ENCODE assay signal across 12 cellular contexts in the genomic region with DNA sequence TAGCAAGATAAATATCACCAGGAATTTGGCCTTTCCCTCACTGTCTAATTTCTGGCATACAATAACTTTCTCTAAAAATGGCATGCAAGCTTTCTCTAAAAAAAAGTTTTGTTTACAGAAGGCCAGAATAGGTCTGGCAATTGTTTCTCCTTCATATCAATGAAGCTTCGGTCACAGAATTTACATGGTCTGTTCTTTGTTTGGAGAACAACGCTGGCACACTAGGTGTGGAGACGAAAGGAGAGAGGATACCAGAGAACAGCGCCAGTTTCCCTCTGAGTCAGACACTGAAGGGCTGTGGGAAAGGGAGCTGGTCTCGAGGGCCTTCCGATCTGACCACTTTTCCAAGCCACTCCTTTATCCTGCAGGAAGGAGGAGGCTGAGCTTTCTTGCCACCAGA.
A peak's percentile ranks its signal among the peaks of the same experiment; 100 is the strongest.
DNase-seq lines count a peak whose midpoint lies in the region; ATAC-seq, FAIRE-seq and TF ChIP-seq lines count a peak whose summit lies in the region.
"Had no signal": no experiment of that assay in that cellular context is flagged by ENCODE, and none has a peak within 500 bp of the region (broad histone marks: within the 10 kb centered on the region; RNA-seq: fewer than 3 reads in every experiment).

No MANE protein-coding gene starts in this region.

- BruUV-seq in endothelial cell of umbilical vein (replicated peaks; lab: Mats Ljungman, UMichigan), result no TSS peak

- no peaks in the 10 kb centered on the region for H3K27me3 Mint-ChIP-seq in activated T-cell treated with anti-CD3 and anti-CD28 coated beads, Interleukin-2, amount 50 U/mL, for 24 hours
- H3K27me3 Mint-ChIP-seq in activated T-helper 2 cell treated with anti-CD3 and anti-CD28 coated beads, Interferon-gamma antibody, Interleukin-2, Interleukin-4, amounts not matched to agents 10 μg/mL and 5 μg/mL and 100 μg/mL, durations not matched to agents 14 hours and 24 hours and 36 hours (ENCODE audit: low read depth), result no peaks in the 10 kb centered on the region
- H3K27me3 Mint-ChIP-seq: activated naive CD8-positive, alpha-beta T cell treated with anti-CD3 and anti-CD28 coated beads, Interleukin-2, amount 10 ng/mL, durations not matched to agents 7 days and 5 days had no signal

- dilution Hi-C loops in endothelial cell of umbilical vein (cut with MboI; ENCODE audit: extremely low pct_ligation_motif_present, low sequenced_read_pairs), result no loop called here

- peak overlapping the region; percentile 46 for H2AFZ ChIP-seq in endothelial cell of umbilical vein (ENCODE audit: low read depth, low read length)

- WGBS in A549 (ENCODE audit: missing lambda C conversion rate), result 11% methylated on average over 6 of the region's 6 CpGs

- POLR2A ChIA-PET in A549 (lab: Yijun Ruan, JAX) (no interaction called here), endothelial cell of umbilical vein (lab: Charles Lee) (interaction anchor here (0.6 to 0.8 kb wide), 3 partner anchors 11 to 395 kb away, joined by 3 to 5 read pairs (median 3); no protein-coding TSS in a partner anchor)

- no peaks in the 10 kb centered on the region for H4K20me1 ChIP-seq in endothelial cell of umbilical vein (replicated peaks; ENCODE audit: control insufficient read depth, extremely low read depth, insufficient read depth, low read length)

- no peak overlapping the region for H3K4me3 Mint-ChIP-seq in activated T-cell treated with anti-CD3 and anti-CD28 coated beads, Interleukin-2, amount 50 U/mL, for 24 hours
- no peak overlapping the region for H3K4me3 Mint-ChIP-seq in activated T-helper 2 cell treated with anti-CD3 and anti-CD28 coated beads, Interferon-gamma antibody, Interleukin-2, Interleukin-4, amounts not matched to agents 10 μg/mL and 5 μg/mL and 100 μg/mL, durations not matched to agents 14 hours and 24 hours and 36 hours (ENCODE audit: low read depth)
- H3K4me3 Mint-ChIP-seq: B cell had no signal

- H3K4me2 ChIP-seq in A549 (peak overlapping the region; percentile 27; the same call in 1 of the 3 replicates), endothelial cell of umbilical vein (ENCODE audit: insufficient read depth, low read length) (peak overlapping the region; percentile 85)

- TF ChIP-seq EP300 in A549 (IDR thresholded peaks at IDR 0.05), result no peak

- H3K36me3 ChIP-seq in MG63 (no peaks in the 10 kb centered on the region), endothelial cell of umbilical vein (ENCODE audit: control insufficient read depth in 2 of 2, extremely low read depth in 1 of 2, insufficient read depth in 2 of 2, low read length in 2 of 2) (no peaks in the 10 kb centered on the region), mucosa of descending colon (ENCODE audit: low read depth) (peaks cover 3% of the 10 kb centered on the region)

- H3K4me1 Mint-ChIP-seq in activated T-cell treated with anti-CD3 and anti-CD28 coated beads, Interleukin-2, amount 50 U/mL, for 24 hours (ENCODE audit: low read depth), result peaks cover 50% of the 10 kb centered on the region
- H3K4me1 Mint-ChIP-seq in activated T-helper 2 cell treated with anti-CD3 and anti-CD28 coated beads, Interferon-gamma antibody, Interleukin-2, Interleukin-4, amounts not matched to agents 10 μg/mL and 5 μg/mL and 100 μg/mL, durations not matched to agents 14 hours and 24 hours and 36 hours (ENCODE audit: low read depth), result peaks cover 62% of the 10 kb centered on the region
- H3K4me1 Mint-ChIP-seq: B cell had no signal

- peaks cover 2% of the 10 kb centered on the region for H3K36me3 Mint-ChIP-seq in activated T-cell treated with anti-CD3 and anti-CD28 coated beads, Interleukin-2, amount 50 U/mL, for 24 hours (ENCODE audit: low read depth)
- H3K36me3 Mint-ChIP-seq in activated T-helper 2 cell treated with anti-CD3 and anti-CD28 coated beads, Interferon-gamma antibody, Interleukin-2, Interleukin-4, amounts not matched to agents 10 μg/mL and 5 μg/mL and 100 μg/mL, durations not matched to agents 14 hours and 24 hours and 36 hours (ENCODE audit: low read depth), result peaks cover 25% of the 10 kb centered on the region

- H3K9me3 Mint-ChIP-seq in activated T-cell treated with anti-CD3 and anti-CD28 coated beads, Interleukin-2, amount 50 U/mL, for 24 hours, result no peaks in the 10 kb centered on the region
- H3K9me3 Mint-ChIP-seq in activated T-helper 2 cell treated with anti-CD3 and anti-CD28 coated beads, Interferon-gamma antibody, Interleukin-2, Interleukin-4, amounts not matched to agents 10 μg/mL and 5 μg/mL and 100 μg/mL, durations not matched to agents 14 hours and 24 hours and 36 hours, result peaks cover 28% of the 10 kb centered on the region

- TF ChIP-seq CTCF in A549 (IDR thresholded peaks at IDR 0.05), result no peak
- no peak for TF ChIP-seq CTCF in endothelial cell of umbilical vein (IDR thresholded peaks at IDR 0.05; ENCODE audit: extremely low read depth in 1 of 2, insufficient read depth in 1 of 2, low read depth in 1 of 2, low read length in 2 of 2)
- TF ChIP-seq CTCF in mucosa of descending colon (IDR thresholded peaks at IDR 0.05), result no peak

- H3K27me3 ChIP-seq in MG63 (no peaks in the 10 kb centered on the region), endothelial cell of umbilical vein (ENCODE audit: control insufficient read depth in 2 of 2, insufficient read depth in 2 of 2, low read length in 2 of 2) (no peaks in the 10 kb centered on the region)

- no peak overlapping the region for H3K27ac Mint-ChIP-seq in activated T-cell treated with anti-CD3 and anti-CD28 coated beads, Interleukin-2, amount 50 U/mL, for 24 hours
- no peak overlapping the region for H3K27ac Mint-ChIP-seq in activated T-helper 2 cell treated with anti-CD3 and anti-CD28 coated beads, Interferon-gamma antibody, Interleukin-2, Interleukin-4, amounts not matched to agents 10 μg/mL and 5 μg/mL and 100 μg/mL, durations not matched to agents 14 hours and 24 hours and 36 hours
- H3K27ac Mint-ChIP-seq: activated naive CD8-positive, alpha-beta T cell treated with anti-CD3 and anti-CD28 coated beads, Interleukin-2, amount 10 ng/mL, durations not matched to agents 7 days and 5 days; B cell had no signal

- H3K9ac ChIP-seq in endothelial cell of umbilical vein (replicated peaks; ENCODE audit: extremely low read depth, insufficient read depth, low read length), result peak overlapping the region; percentile 45

- H3K27ac ChIP-seq in A549 (no peak overlapping the region), endothelial cell of umbilical vein (ENCODE audit: insufficient read depth, low read depth, low read length) (peak overlapping the region; percentile 59), substantia nigra (ENCODE audit: low read depth, low read length, poor library complexity, severe bottlenecking) (no peak overlapping the region)

- peak in 1 of 2 experiments; percentile 30; a peak in 1 of 6 replicates for ATAC-seq in A549
- ATAC-seq in mucosa of descending colon, result peak; percentile 62

- CTCF ChIA-PET in A549 (lab: Yijun Ruan, JAX) (interaction anchor here (0.6 kb wide), 1 partner anchor 11 kb away, joined by 3 read pairs; no protein-coding TSS in a partner anchor), endothelial cell of umbilical vein (lab: Charles Lee) (interaction anchor here (0.5 to 2.4 kb wide), 19 partner anchors 10 to 216 kb away, joined by 3 to 18 read pairs (median 3); a partner anchor contains a TSS)

- H3K4me1 ChIP-seq in A549 (no peaks in the 10 kb centered on the region), endothelial cell of umbilical vein (ENCODE audit: control insufficient read depth, extremely low read depth, insufficient read depth, low read length) (peaks cover 34% of the 10 kb centered on the region), mucosa of descending colon (ENCODE audit: low read depth) (peaks cover 30% of the 10 kb centered on the region)

- H3K9me1 ChIP-seq in endothelial cell of umbilical vein (replicated peaks; ENCODE audit: control insufficient read depth, extremely low read depth, insufficient read depth, low read length), result no peaks in the 10 kb centered on the region

- TF ChIP-seq POLR2A in A549 (IDR thresholded peaks at IDR 0.05; ENCODE audit: low read length) (no peak), endothelial cell of umbilical vein (IDR thresholded peaks at IDR 0.05; ENCODE audit: low read depth, low read length) (peak; percentile 20)

- no peak for DNase-seq in A549 (ENCODE audit: low read depth in 1 of 2, low spot score in 1 of 2)
- DNase-seq in MG63, result peak; percentile 67
- peak; percentile 92 for DNase-seq in endothelial cell of umbilical vein (ENCODE audit: low read depth, low spot score)
- peak in 2 of 3 donors; percentile 23 to 33 for DNase-seq in mucosa of descending colon
- DNase-seq in activated T-cell treated with anti-CD3 and anti-CD28 coated beads, Interleukin-2, amount 50 U/mL, for 24 hours, result no peak
- DNase-seq in substantia nigra (lab: John Stamatoyannopoulos, UW), result no peak
- DNase-seq in frontal cortex (ENCODE audit: low spot score in 2 of 2), result no peak
- no peak for DNase-seq in activated T-helper 2 cell treated with anti-CD3 and anti-CD28 coated beads, Interferon-gamma antibody, Interleukin-2, Interleukin-4, amounts not matched to agents 10 μg/mL and 5 μg/mL and 100 μg/mL, durations not matched to agents 14 hours and 24 hours and 36 hours (ENCODE audit: low spot score)
- DNase-seq: activated naive CD8-positive, alpha-beta T cell treated with anti-CD3 and anti-CD28 coated beads, Interleukin-2, amount 10 ng/mL, durations not matched to agents 7 days and 5 days; stimulated activated CD8-positive, alpha-beta memory T cell treated with anti-CD3 and anti-CD28 coated beads, Interleukin-4, amount 100 ng/mL, for 48 hours; T-helper 1 cell had no signal

- H3K9me3 ChIP-seq in A549, result no peaks in the 10 kb centered on the region
- H3K9me3 ChIP-seq in MG63, result no peaks in the 10 kb centered on the region
- no peaks in the 10 kb centered on the region for H3K9me3 ChIP-seq in endothelial cell of umbilical vein (replicated peaks; ENCODE audit: control insufficient read depth, insufficient read depth, low read length)
- no peaks in the 10 kb centered on the region for H3K9me3 ChIP-seq in mucosa of descending colon

- FAIRE-seq in A549 (lab: Jason Lieb, UNC), result no peak
- FAIRE-seq in endothelial cell of umbilical vein (lab: Jason Lieb, UNC), result peak; percentile 98
- no peak for FAIRE-seq in frontal cortex (lab: Jason Lieb, UNC)

- intact Hi-C loops in endothelial cell of umbilical vein (cut with micrococcal nuclease) (loop anchor here (1.0 to 5.0 kb wide), 4 partner anchors 17 to 73 kb away; a partner anchor contains a TSS), mucosa of descending colon (cut with DNase I, micrococcal nuclease) (no loop called here)
- intact Hi-C loops in activated T-helper 2 cell treated with anti-CD3 and anti-CD28 coated beads, Interferon-gamma antibody, Interleukin-2, Interleukin-4, amounts not matched to agents 10 μg/mL and 5 μg/mL and 100 μg/mL, durations not matched to agents 14 hours and 24 hours and 36 hours (cut with micrococcal nuclease), result no loop called here

- no peak overlapping the region for H3K4me3 ChIP-seq in A549
- H3K4me3 ChIP-seq in MG63, result no peak overlapping the region
- H3K4me3 ChIP-seq in endothelial cell of umbilical vein (replicated peaks in 1 of 3; ENCODE audit: insufficient read depth in 1 of 3, low read depth in 1 of 3, low read length in 3 of 3), result no peak overlapping the region
- no peak overlapping the region for H3K4me3 ChIP-seq in mucosa of descending colon

- H3K79me2 ChIP-seq in endothelial cell of umbilical vein (ENCODE audit: control insufficient read depth, insufficient read depth, low read length), result no peaks in the 10 kb centered on the region

- no peak for TF ChIP-seq RAD21 in A549 (conservative IDR thresholded peaks at IDR 0.05 in 1 of 2, IDR thresholded peaks at IDR 0.05 in 1 of 2)

Comparison
In these comparisons a context has a peak if more than half of its experiments do, and no peak if none do; other contexts are left out.
1. DNase-seq: peak in MG63 (single experiment), endothelial cell of umbilical vein (single experiment) and mucosa of descending colon (2 of 3); none in A549 (0 of 2), activated T-cell treated with anti-CD3 and anti-CD28 coated beads, Interleukin-2, amount 50 U/mL, for 24 hours (single experiment), substantia nigra (0 of 49), frontal cortex (0 of 2) and activated T-helper 2 cell treated with anti-CD3 and anti-CD28 coated beads, Interferon-gamma antibody, Interleukin-2, Interleukin-4, amounts not matched to agents 10 μg/mL and 5 μg/mL and 100 μg/mL, durations not matched to agents 14 hours and 24 hours and 36 hours (single experiment).